Comparison of ENCODE assay signal across 20 cellular contexts in the genomic region with DNA sequence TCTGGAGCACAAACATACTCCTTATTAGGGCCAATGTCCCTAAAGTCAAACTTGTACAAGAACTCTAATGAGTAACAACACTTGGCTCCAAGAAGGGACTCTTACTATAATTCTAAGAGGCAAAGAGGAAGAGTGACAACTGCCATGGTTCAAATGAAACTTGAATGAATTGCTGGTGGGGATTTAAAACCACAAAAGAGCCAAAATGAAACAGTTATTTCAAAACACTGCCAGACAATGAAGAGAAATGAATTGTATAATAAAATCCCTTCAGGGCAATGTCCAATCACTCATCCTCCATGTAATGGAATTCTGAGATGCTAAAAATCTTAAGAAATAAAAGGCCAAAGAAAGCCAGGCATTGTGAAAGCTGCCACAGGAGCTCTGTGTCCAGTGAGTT. TPM values are rescaled to one million over a fixed set of nuclear protein-coding genes. Genes with fewer than 3 reads are reported as not detected.
"Had no signal": no experiment of that assay in that cellular context is flagged by ENCODE, and none has a peak within 500 bp of the region (broad histone marks: within the 10 kb centered on the region; RNA-seq: fewer than 3 reads in every experiment).

No MANE protein-coding gene starts in this region.

- H3K36me3 Mint-ChIP-seq: activated CD4-positive, alpha-beta memory T cell treated with anti-CD3 and anti-CD28 coated beads for 36 hours; activated naive CD8-positive, alpha-beta T cell treated with anti-CD3 and anti-CD28 coated beads, Interleukin-2, amount 10 ng/mL, durations not matched to agents 7 days and 5 days; natural killer cell treated with Interleukin-12 subunit alpha and Interleukin-12 subunit beta and Interleukin-15 and Interleukin-18, amount 100 ng/mL, for 72 hours; stimulated activated effector memory CD8-positive, alpha-beta T cell treated with anti-CD3 and anti-CD28 coated beads, Interleukin-12 subunit alpha, Interleukin-12 subunit beta, amount 100 ng/mL, for 72 hours; T-cell had no signal

- H3K4me1 Mint-ChIP-seq: activated naive CD8-positive, alpha-beta T cell treated with anti-CD3 and anti-CD28 coated beads, Interleukin-2, amount 10 ng/mL, durations not matched to agents 7 days and 5 days; stimulated activated effector memory CD8-positive, alpha-beta T cell treated with anti-CD3 and anti-CD28 coated beads, Interleukin-12 subunit alpha, Interleukin-12 subunit beta, amount 100 ng/mL, for 72 hours; T-cell had no signal

- H3K4me3 Mint-ChIP-seq: activated B cell treated with CpG ODN at 0.5 μM for 24 hours; activated CD4-positive, alpha-beta memory T cell treated with anti-CD3 and anti-CD28 coated beads for 36 hours; activated naive CD8-positive, alpha-beta T cell treated with anti-CD3 and anti-CD28 coated beads, Interleukin-2, amount 10 ng/mL, durations not matched to agents 7 days and 5 days; natural killer cell treated with Interleukin-12 subunit alpha and Interleukin-12 subunit beta and Interleukin-15 and Interleukin-18, amount 100 ng/mL, for 72 hours; stimulated activated effector memory CD8-positive, alpha-beta T cell treated with anti-CD3 and anti-CD28 coated beads, Interleukin-12 subunit alpha, Interleukin-12 subunit beta, amount 100 ng/mL, for 72 hours; T-cell had no signal

- H3K9me3 ChIP-seq: lower lobe of right lung, sigmoid colon had no signal

- H3K4me3 ChIP-seq: lower lobe of right lung, sigmoid colon had no signal

- H3K27me3 Mint-ChIP-seq: activated B cell treated with CpG ODN at 0.5 μM for 24 hours; activated CD4-positive, alpha-beta memory T cell treated with anti-CD3 and anti-CD28 coated beads for 36 hours; activated naive CD8-positive, alpha-beta T cell treated with anti-CD3 and anti-CD28 coated beads, Interleukin-2, amount 10 ng/mL, durations not matched to agents 7 days and 5 days had no signal

- H3K4me1 ChIP-seq: lower lobe of right lung had no signal

- H3K27ac Mint-ChIP-seq: activated B cell treated with CpG ODN at 0.5 μM for 24 hours; activated CD4-positive, alpha-beta memory T cell treated with anti-CD3 and anti-CD28 coated beads for 36 hours; activated naive CD8-positive, alpha-beta T cell treated with anti-CD3 and anti-CD28 coated beads, Interleukin-2, amount 10 ng/mL, durations not matched to agents 7 days and 5 days; activated T-helper 2 cell treated with anti-CD3 and anti-CD28 coated beads, Interferon-gamma antibody, Interleukin-2, Interleukin-4, amounts not matched to agents 10 μg/mL and 5 μg/mL and 100 μg/mL, durations not matched to agents 14 hours and 24 hours and 36 hours; natural killer cell treated with Interleukin-12 subunit alpha and Interleukin-12 subunit beta and Interleukin-15 and Interleukin-18, amount 100 ng/mL, for 72 hours; stimulated activated effector memory CD8-positive, alpha-beta T cell treated with anti-CD3 and anti-CD28 coated beads, Interleukin-12 subunit alpha, Interleukin-12 subunit beta, amount 100 ng/mL, for 72 hours; T-cell had no signal

- DNase-seq: activated B cell treated with CpG ODN at 0.5 μM for 24 hours; activated CD4-positive, alpha-beta memory T cell treated with anti-CD3 and anti-CD28 coated beads for 36 hours; activated CD4-positive, alpha-beta T cell treated with anti-CD3 and anti-CD28 coated beads for 4 hours; activated naive CD4-positive, alpha-beta T cell treated with Interleukin-2 at 50 U/mL for 16 hours; activated naive CD8-positive, alpha-beta T cell treated with anti-CD3 and anti-CD28 coated beads, Interleukin-2, amount 10 ng/mL, durations not matched to agents 7 days and 5 days; activated T-cell treated with anti-CD3 and anti-CD28 coated beads for 4 hours; anterior cingulate cortex; brain microvascular endothelial cell; effector CD4-positive, alpha-beta T cell; hippocampal formation; left colon; lower lobe of right lung; sigmoid colon; stimulated activated CD4-positive, alpha-beta T cell treated with anti-CD3 and anti-CD28 coated beads, Interleukin-4, amount 100 ng/mL, for 24 hours; T-cell had no signal

- H3K36me3 ChIP-seq: brain microvascular endothelial cell, lower lobe of right lung, sigmoid colon had no signal

- FAIRE-seq: islet of Langerhans had no signal

- H3K9me3 Mint-ChIP-seq: activated B cell treated with CpG ODN at 0.5 μM for 24 hours; activated CD4-positive, alpha-beta memory T cell treated with anti-CD3 and anti-CD28 coated beads for 36 hours; activated naive CD8-positive, alpha-beta T cell treated with anti-CD3 and anti-CD28 coated beads, Interleukin-2, amount 10 ng/mL, durations not matched to agents 7 days and 5 days; activated T-helper 2 cell treated with anti-CD3 and anti-CD28 coated beads, Interferon-gamma antibody, Interleukin-2, Interleukin-4, amounts not matched to agents 10 μg/mL and 5 μg/mL and 100 μg/mL, durations not matched to agents 14 hours and 24 hours and 36 hours had no signal

- H3K27ac ChIP-seq: brain microvascular endothelial cell, lower lobe of right lung, sigmoid colon had no signal

- ATAC-seq: esophagus mucosa; left colon; lower lobe of right lung; natural killer cell treated with Interleukin-12 subunit alpha and Interleukin-12 subunit beta and Interleukin-15 and Interleukin-18, amount 100 ng/mL, for 72 hours; stimulated activated effector memory CD8-positive, alpha-beta T cell treated with anti-CD3 and anti-CD28 coated beads, Interleukin-12 subunit alpha, Interleukin-12 subunit beta, amount 100 ng/mL, for 72 hours; T-cell had no signal

- H3K27me3 ChIP-seq: brain microvascular endothelial cell, sigmoid colon had no signal

RNA-seq across cellular contexts. Expression of gene THRB, which starts 14.2 kb away (rescaled TPM):
- total RNA-seq: activated CD4-positive, alpha-beta memory T cell treated with anti-CD3 and anti-CD28 coated beads for 36 hours; activated naive CD8-positive, alpha-beta T cell treated with anti-CD3 and anti-CD28 coated beads, Interleukin-2, amount 10 ng/mL, durations not matched to agents 7 days and 5 days; activated T-helper 2 cell treated with anti-CD3 and anti-CD28 coated beads, Interferon-gamma antibody, Interleukin-2, Interleukin-4, amounts not matched to agents 10 μg/mL and 5 μg/mL and 100 μg/mL, durations not matched to agents 14 hours and 24 hours and 36 hours had no signal
